In the genomic region with DNA sequence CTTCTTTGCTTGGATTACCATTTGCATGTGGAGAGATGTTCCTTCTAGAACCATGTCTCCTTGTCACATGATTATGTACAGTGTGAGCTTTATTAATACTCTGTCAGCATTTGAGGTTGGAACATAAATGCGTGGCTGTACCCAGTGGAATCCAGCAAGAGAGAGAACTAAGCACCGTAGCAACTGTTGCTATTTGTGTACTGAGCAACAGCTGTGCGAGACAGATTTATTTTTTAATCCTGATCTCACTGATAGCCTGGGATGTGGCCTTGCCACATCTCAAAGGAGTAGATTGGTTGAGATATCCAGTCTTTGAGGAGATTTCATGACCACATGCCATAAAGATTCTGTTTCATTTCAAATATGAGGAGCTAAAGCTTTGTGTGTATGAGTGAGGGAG, we compare ENCODE assay signal across 8 cellular contexts. TPM values are rescaled to one million over a fixed set of nuclear protein-coding genes. Genes with fewer than 3 reads are reported as not detected.
A peak's percentile ranks its signal among the peaks of the same experiment; 100 is the strongest.
DNase-seq lines count a peak whose midpoint lies in the region; ATAC-seq, FAIRE-seq and TF ChIP-seq lines count a peak whose summit lies in the region.

No MANE protein-coding gene starts in this region.

- H3K27ac ChIP-seq in thoracic aorta, result peak overlapping the region; percentile 31 to 69

- DNase-seq in activated CD4-positive, CD25-positive, alpha-beta regulatory T cell treated with anti-CD3 and anti-CD28 coated beads, Interleukin-2, amount 50 U/mL, for 72 hours, result no peak
- DNase-seq in astrocyte of the cerebellum (ENCODE audit: low read depth), result peak; percentile 63
- DNase-seq in kidney epithelial cell (ENCODE audit: low read depth), result peak; percentile 64
- peak; percentile 11 for DNase-seq in thoracic aorta (ENCODE audit: low spot score)
- DNase-seq in GM19239 (ENCODE audit: insufficient read length, low spot score), result no peak

- H3K9me3 ChIP-seq in thoracic aorta, result no peaks in the 10 kb centered on the region

- ATAC-seq in activated CD4-positive, CD25-positive, alpha-beta regulatory T cell treated with anti-CD3 and anti-CD28 coated beads, Interleukin-2, amount 50 U/mL, for 24 hours, result peak; percentile 11 to 34
- peak; percentile 86 for ATAC-seq in thoracic aorta (ENCODE audit: insufficient number of reproducible peaks, low FRiP score, low read depth)
- no peak for ATAC-seq in GM21619 (IDR thresholded peaks at IDR 0.05; ENCODE audit: unreplicated experiment)
- ATAC-seq in HG03175 (IDR thresholded peaks at IDR 0.05; ENCODE audit: unreplicated experiment), result no peak

- H3K27me3 ChIP-seq in kidney epithelial cell (ENCODE audit: control insufficient read depth, insufficient read depth, low read length) (no peaks in the 10 kb centered on the region), thoracic aorta (replicated peaks; ENCODE audit: insufficient read depth) (no peaks in the 10 kb centered on the region)

- H3K4me3 ChIP-seq in astrocyte of the cerebellum (ENCODE audit: low read depth, low read length) (no peak overlapping the region), kidney epithelial cell (ENCODE audit: low read depth, low read length) (no peak overlapping the region), thoracic aorta (no peak overlapping the region)

- FAIRE-seq in GM19239 (lab: Jason Lieb, UNC), result no peak

- H3K36me3 ChIP-seq in kidney epithelial cell (ENCODE audit: control insufficient read depth, insufficient read depth, low read length) (no peaks in the 10 kb centered on the region), thoracic aorta (peaks cover 4% of the 10 kb centered on the region)

- H3K4me1 ChIP-seq in thoracic aorta (ENCODE audit: control insufficient read depth in 1 of 2, low read depth in 2 of 2), result peaks cover 19 to 42% of the 10 kb centered on the region in 2 donors

- no peak for TF ChIP-seq CTCF in astrocyte of the cerebellum (IDR thresholded peaks at IDR 0.05; ENCODE audit: low read depth, low read length, missing control alignments)
- TF ChIP-seq CTCF in kidney epithelial cell (IDR thresholded peaks at IDR 0.05; ENCODE audit: insufficient read depth, low read length, poor library complexity, severe bottlenecking), result no peak
- no peak for TF ChIP-seq CTCF in thoracic aorta (IDR thresholded peaks at IDR 0.05)

- in situ Hi-C loops in astrocyte of the cerebellum (cut with HindIII; ENCODE audit: low sequenced_read_pairs), result no loop called here

RNA-seq across cellular contexts. Expression of gene KIF1B, which starts 43.4 kb away (rescaled TPM):
- total RNA-seq in kidney epithelial cell (33.5 and 33.9 TPM in 2 replicates), thoracic aorta (10 to 100 TPM; 40.1 to 64.3 TPM)

Comparison
In these comparisons a context has a peak if more than half of its experiments do, and no peak if none do; other contexts are left out.
1. ATAC-seq: peak in activated CD4-positive, CD25-positive, alpha-beta regulatory T cell treated with anti-CD3 and anti-CD28 coated beads, Interleukin-2, amount 50 U/mL, for 24 hours (2 of 2) and thoracic aorta (single experiment); none in GM21619 (single experiment) and HG03175 (single experiment).
2. DNase-seq: peak in astrocyte of the cerebellum (single experiment), kidney epithelial cell (single experiment) and thoracic aorta (single experiment); none in activated CD4-positive, CD25-positive, alpha-beta regulatory T cell treated with anti-CD3 and anti-CD28 coated beads, Interleukin-2, amount 50 U/mL, for 72 hours (single experiment) and GM19239 (single experiment).